In the genomic region with DNA sequence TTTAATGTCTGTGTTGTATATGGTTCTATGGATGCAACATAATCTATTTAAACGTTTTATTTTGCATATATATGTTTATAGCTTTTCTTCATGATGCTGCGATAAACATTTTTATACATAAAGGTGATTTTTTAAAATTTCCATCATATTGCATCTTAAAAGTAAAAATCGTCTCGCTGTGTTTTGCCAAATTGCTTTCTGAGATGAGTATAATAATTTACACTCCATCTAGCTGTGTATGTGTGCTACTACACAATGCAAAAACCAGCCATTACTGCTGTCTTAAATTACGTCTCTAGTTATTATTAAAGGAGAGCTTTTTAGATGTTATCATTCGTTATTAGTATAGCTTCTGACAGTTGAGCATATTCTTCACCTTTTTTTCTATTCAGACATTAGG, we compare ENCODE assay signal across 17 cellular contexts. TPM values are rescaled to one million over a fixed set of nuclear protein-coding genes. Genes with fewer than 3 reads are reported as not detected.
DNase-seq lines count a peak whose midpoint lies in the region; ATAC-seq and TF ChIP-seq lines count a peak whose summit lies in the region.
"Had no signal": no experiment of that assay in that cellular context is flagged by ENCODE, and none has a peak within 500 bp of the region (broad histone marks: within the 10 kb centered on the region; RNA-seq: fewer than 3 reads in every experiment).

No MANE protein-coding gene starts in this region.

- H3K4me3 Mint-ChIP-seq in activated CD8-positive, alpha-beta T cell treated with anti-CD3 and anti-CD28 coated beads for 36 hours, result no peak overlapping the region
- H3K4me3 Mint-ChIP-seq in activated CD8-positive, alpha-beta T cell treated with anti-CD3 and anti-CD28 coated beads, Interleukin-2, amount 10 ng/mL, durations not matched to agents 7 days and 5 days, result no peak overlapping the region
- H3K4me3 Mint-ChIP-seq: activated T-helper 1 cell treated with anti-CD3 and anti-CD28 coated beads, Interleukin-12 subunit alpha, Interleukin-12 subunit beta, Interleukin-2, Interleukin-4 antibody, amounts not matched to agents 30 ng/mL and 10 ng/mL and 1 ng/mL, durations not matched to agents 14 hours and 24 hours and 36 hours; memory B cell had no signal

- H3K4me3 ChIP-seq in MM.1S (ENCODE audit: low read length), result no peak overlapping the region
- H3K4me3 ChIP-seq in esophagus muscularis mucosa, result no peak overlapping the region
- H3K4me3 ChIP-seq in psoas muscle, result no peak overlapping the region
- H3K4me3 ChIP-seq: transverse colon had no signal

- no peak overlapping the region for H3K9ac ChIP-seq in MM.1S (ENCODE audit: low read length)

- H3K27me3 ChIP-seq in MM.1S (replicated peaks; ENCODE audit: insufficient read depth, low read length) (no peaks in the 10 kb centered on the region), esophagus muscularis mucosa (no peaks in the 10 kb centered on the region), psoas muscle (ENCODE audit: insufficient read depth in 3 of 3, low read length in 2 of 3) (no peaks in the 10 kb centered on the region)
- H3K27me3 ChIP-seq: transverse colon had no signal

- peaks cover 41% of the 10 kb centered on the region for H3K36me3 Mint-ChIP-seq in activated CD8-positive, alpha-beta T cell treated with anti-CD3 and anti-CD28 coated beads for 36 hours (ENCODE audit: low read depth)
- peaks cover 50% of the 10 kb centered on the region for H3K36me3 Mint-ChIP-seq in activated CD8-positive, alpha-beta T cell treated with anti-CD3 and anti-CD28 coated beads, Interleukin-2, amount 10 ng/mL, durations not matched to agents 7 days and 5 days (ENCODE audit: low read depth)

- no peaks in the 10 kb centered on the region for H3K9me3 ChIP-seq in MM.1S (replicated peaks; ENCODE audit: insufficient read depth, low read length)
- peaks cover 0 to 3% (median 0%) of the 10 kb centered on the region in 4 donors for H3K9me3 ChIP-seq in esophagus muscularis mucosa
- no peaks in the 10 kb centered on the region for H3K9me3 ChIP-seq in psoas muscle
- H3K9me3 ChIP-seq: transverse colon had no signal

- WGBS in esophagus muscularis mucosa, result 87% methylated on average over 6 of the region's 6 CpGs
- 75 to 87% (median 81%) methylated on average over 6 of the region's 6 CpGs for WGBS in psoas muscle, 3 donors

- peaks cover 20% of the 10 kb centered on the region for H3K36me3 ChIP-seq in MM.1S (replicated peaks; ENCODE audit: insufficient read depth, low read length)
- H3K36me3 ChIP-seq in esophagus muscularis mucosa, result peaks cover 16 to 66% (median 40%) of the 10 kb centered on the region in 4 donors
- H3K36me3 ChIP-seq in psoas muscle (ENCODE audit: insufficient read depth in 1 of 2, low read depth in 1 of 2), result peaks cover 14 to 74% of the 10 kb centered on the region in 2 donors

- H3K27ac ChIP-seq in MM.1S (ENCODE audit: low read length), result no peak overlapping the region
- no peak overlapping the region for H3K27ac ChIP-seq in esophagus muscularis mucosa (replicated peaks in 1 of 4)
- no peak overlapping the region for H3K27ac ChIP-seq in psoas muscle
- H3K27ac ChIP-seq: transverse colon had no signal

- no peaks in the 10 kb centered on the region for H3F3A ChIP-seq in MM.1S (ENCODE audit: insufficient read depth, low read length)

- H3K4me1 Mint-ChIP-seq in activated CD8-positive, alpha-beta T cell treated with anti-CD3 and anti-CD28 coated beads for 36 hours (ENCODE audit: low read depth), result no peaks in the 10 kb centered on the region
- H3K4me1 Mint-ChIP-seq in activated CD8-positive, alpha-beta T cell treated with anti-CD3 and anti-CD28 coated beads, Interleukin-2, amount 10 ng/mL, durations not matched to agents 7 days and 5 days (ENCODE audit: low read depth), result no peaks in the 10 kb centered on the region
- H3K4me1 Mint-ChIP-seq: memory B cell had no signal

- DNase-seq in activated CD8-positive, alpha-beta T cell treated with anti-CD3 and anti-CD28 coated beads for 36 hours, result no peak
- no peak for DNase-seq in activated CD8-positive, alpha-beta T cell treated with anti-CD3 and anti-CD28 coated beads, Interleukin-2, amount 10 ng/mL, durations not matched to agents 7 days and 5 days
- DNase-seq in MM.1S (no peak), esophagus muscularis mucosa (ENCODE audit: extremely low spot score) (no peak), psoas muscle (no peak), cerebellar cortex (ENCODE audit: low spot score) (no peak), NCI-H2227 (lab: John Stamatoyannopoulos, UW; ENCODE audit: unreplicated experiment) (no peak)
- DNase-seq: activated CD4-positive, alpha-beta T cell treated with anti-CD3 and anti-CD28 coated beads for 4 hours; hypothalamus; stimulated activated CD4-positive, alpha-beta T cell treated with anti-CD3 and anti-CD28 coated beads, Interleukin-1b, Interleukin-23, amount 100 ng/mL, for 48 hours; transverse colon had no signal

- no peaks in the 10 kb centered on the region for H3K9me3 Mint-ChIP-seq in activated CD8-positive, alpha-beta T cell treated with anti-CD3 and anti-CD28 coated beads for 36 hours
- no peaks in the 10 kb centered on the region for H3K9me3 Mint-ChIP-seq in activated CD8-positive, alpha-beta T cell treated with anti-CD3 and anti-CD28 coated beads, Interleukin-2, amount 10 ng/mL, durations not matched to agents 7 days and 5 days (ENCODE audit: insufficient read depth)
- H3K9me3 Mint-ChIP-seq: activated T-helper 1 cell treated with anti-CD3 and anti-CD28 coated beads, Interleukin-12 subunit alpha, Interleukin-12 subunit beta, Interleukin-2, Interleukin-4 antibody, amounts not matched to agents 30 ng/mL and 10 ng/mL and 1 ng/mL, durations not matched to agents 14 hours and 24 hours and 36 hours; memory B cell had no signal

- no peak overlapping the region for H3K4me2 ChIP-seq in MM.1S (ENCODE audit: low read depth, low read length)

- POLR2A ChIA-PET in activated CD8-positive, alpha-beta T cell treated with anti-CD3 and anti-CD28 coated beads for 36 hours (lab: Charles Lee), result no interaction called here
- POLR2A ChIA-PET in activated CD8-positive, alpha-beta T cell treated with anti-CD3 and anti-CD28 coated beads, Interleukin-2, amount 10 ng/mL, durations not matched to agents 7 days and 5 days (lab: Charles Lee), result no interaction called here

- no peak for TF ChIP-seq POLR2A in esophagus muscularis mucosa (IDR thresholded peaks at IDR 0.05; ENCODE audit: low read depth)

- TF ChIP-seq CTCF in activated CD8-positive, alpha-beta T cell treated with anti-CD3 and anti-CD28 coated beads for 36 hours (IDR thresholded peaks at IDR 0.05), result peak; percentile 55
- TF ChIP-seq CTCF in MM.1S (IDR thresholded peaks at IDR 0.05; ENCODE audit: low read length) (peak; percentile 30), esophagus muscularis mucosa (IDR thresholded peaks at IDR 0.05) (peak in 2 of 3 experiments; percentile 10 to 34), psoas muscle (IDR thresholded peaks at IDR 0.05) (peak; percentile 30)

- no peak for ATAC-seq in activated CD8-positive, alpha-beta T cell treated with anti-CD3 and anti-CD28 coated beads for 36 hours
- no peak for ATAC-seq in activated CD8-positive, alpha-beta T cell treated with anti-CD3 and anti-CD28 coated beads, Interleukin-2, amount 10 ng/mL, durations not matched to agents 7 days and 5 days
- ATAC-seq in psoas muscle, result no peak
- no peak for ATAC-seq in HG02588 (IDR thresholded peaks at IDR 0.05; ENCODE audit: unreplicated experiment)

- peaks cover 31% of the 10 kb centered on the region for H3K79me2 ChIP-seq in MM.1S (ENCODE audit: low read length)

- CTCF ChIA-PET in activated CD8-positive, alpha-beta T cell treated with anti-CD3 and anti-CD28 coated beads for 36 hours (lab: Charles Lee), result interaction anchor here (0.7 to 2.1 kb wide), 6 partner anchors 27 to 78 kb away, joined by 3 to 10 read pairs (median 4); no protein-coding TSS in a partner anchor
- CTCF ChIA-PET in activated CD8-positive, alpha-beta T cell treated with anti-CD3 and anti-CD28 coated beads, Interleukin-2, amount 10 ng/mL, durations not matched to agents 7 days and 5 days (lab: Charles Lee), result interaction anchor here (0.7 to 1.4 kb wide), 7 partner anchors 11 to 188 kb away, joined by 3 to 6 read pairs (median 3); a partner anchor contains a TSS

- H3K9me2 ChIP-seq in MM.1S (replicated peaks; ENCODE audit: insufficient read depth, low read length), result no peaks in the 10 kb centered on the region

- TF ChIP-seq EP300 in esophagus muscularis mucosa (IDR thresholded peaks at IDR 0.05), result no peak

- H3K27ac Mint-ChIP-seq in activated CD8-positive, alpha-beta T cell treated with anti-CD3 and anti-CD28 coated beads for 36 hours, result no peak overlapping the region
- no peak overlapping the region for H3K27ac Mint-ChIP-seq in activated CD8-positive, alpha-beta T cell treated with anti-CD3 and anti-CD28 coated beads, Interleukin-2, amount 10 ng/mL, durations not matched to agents 7 days and 5 days
- H3K27ac Mint-ChIP-seq: activated T-helper 1 cell treated with anti-CD3 and anti-CD28 coated beads, Interleukin-12 subunit alpha, Interleukin-12 subunit beta, Interleukin-2, Interleukin-4 antibody, amounts not matched to agents 30 ng/mL and 10 ng/mL and 1 ng/mL, durations not matched to agents 14 hours and 24 hours and 36 hours; memory B cell had no signal

- H2AFZ ChIP-seq in MM.1S (ENCODE audit: low read length), result no peak overlapping the region

- no peaks in the 10 kb centered on the region for H3K4me1 ChIP-seq in MM.1S (ENCODE audit: low read length)
- no peaks in the 10 kb centered on the region for H3K4me1 ChIP-seq in esophagus muscularis mucosa
- no peaks in the 10 kb centered on the region for H3K4me1 ChIP-seq in psoas muscle
- H3K4me1 ChIP-seq: transverse colon had no signal

- intact Hi-C loops in activated CD8-positive, alpha-beta T cell treated with anti-CD3 and anti-CD28 coated beads for 36 hours (cut with micrococcal nuclease), result no loop called here
- intact Hi-C loops in esophagus muscularis mucosa (cut with DNase I), result no loop called here
- intact Hi-C loops in psoas muscle (cut with DNase I), result no loop called here

- H4K20me1 ChIP-seq in MM.1S (ENCODE audit: insufficient read depth, low read length), result no peaks in the 10 kb centered on the region

- H3K27me3 Mint-ChIP-seq in activated CD8-positive, alpha-beta T cell treated with anti-CD3 and anti-CD28 coated beads for 36 hours, result no peaks in the 10 kb centered on the region
- H3K27me3 Mint-ChIP-seq in activated CD8-positive, alpha-beta T cell treated with anti-CD3 and anti-CD28 coated beads, Interleukin-2, amount 10 ng/mL, durations not matched to agents 7 days and 5 days (ENCODE audit: low read depth), result no peaks in the 10 kb centered on the region
- H3K27me3 Mint-ChIP-seq: memory B cell had no signal

RNA-seq across cellular contexts. Expression of a gene that starts 37.2 kb away (rescaled TPM):
- not detected for total RNA-seq in activated CD8-positive, alpha-beta T cell treated with anti-CD3 and anti-CD28 coated beads for 36 hours
- not detected for total RNA-seq in activated CD8-positive, alpha-beta T cell treated with anti-CD3 and anti-CD28 coated beads, Interleukin-2, amount 10 ng/mL, durations not matched to agents 7 days and 5 days
- total RNA-seq in esophagus muscularis mucosa (not detected), psoas muscle (10 to 100 TPM in 1 of 4 donors, 1 to 10 TPM in 2, under 1 TPM in 1; 0.19 to 12.5 (median 2.6) TPM)
- under 1 TPM; 0.25 to 0.34 (median 0.31) TPM for polyA plus RNA-seq in psoas muscle
- total RNA-seq: activated T-helper 1 cell treated with anti-CD3 and anti-CD28 coated beads, Interleukin-12 subunit alpha, Interleukin-12 subunit beta, Interleukin-2, Interleukin-4 antibody, amounts not matched to agents 30 ng/mL and 10 ng/mL and 1 ng/mL, durations not matched to agents 14 hours and 24 hours and 36 hours; H4; MCF 10A; T-helper 1 cell treated with Interleukin-12 subunit alpha and Interleukin-12 subunit beta and Interleukin-4 antibody, amounts not matched to agents 30 ng/mL and 1 ng/mL, for 36 hours; transverse colon had no signal
